In the genomic region with DNA sequence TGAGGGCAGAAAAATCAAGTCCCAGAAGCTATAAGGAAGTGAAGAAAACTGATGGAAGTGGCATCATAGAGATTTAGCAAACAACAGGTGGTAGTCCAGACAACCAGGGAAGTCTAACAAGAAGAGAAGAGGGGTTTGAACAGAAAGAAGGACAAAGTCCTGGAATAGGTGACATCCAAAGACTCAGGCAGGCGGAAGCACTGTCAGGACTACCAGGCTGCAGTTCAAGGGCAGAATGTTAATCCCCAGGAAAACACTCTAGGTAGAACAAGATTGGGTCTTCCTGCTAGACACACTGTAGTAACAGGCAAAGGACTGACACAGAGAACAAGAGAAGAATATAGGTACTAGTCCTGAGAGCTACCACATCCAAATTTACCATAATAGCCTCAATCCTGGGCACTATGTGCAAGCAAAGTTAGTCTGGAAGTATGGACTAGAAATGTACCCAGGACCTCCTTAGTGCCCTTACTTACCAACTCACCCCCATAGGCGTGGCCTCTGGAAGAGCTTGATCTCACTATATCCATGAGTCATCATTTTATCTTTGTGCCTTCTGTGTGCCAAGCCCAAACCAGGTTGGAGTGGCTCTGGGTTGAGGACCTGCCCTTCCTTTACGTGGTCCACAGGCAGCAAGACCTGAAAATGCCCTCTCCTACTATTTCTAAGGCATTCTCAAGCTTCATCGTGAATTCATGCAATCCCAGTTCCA, we compare ENCODE assay signal across 1 cellular context.
TF ChIP-seq lines count a peak whose summit lies in the region.

No MANE protein-coding gene starts in this region.

TF ChIP-seq in HepG2, 621 proteins besides CTCF, POLR2A, EP300 and RAD21 (continued from another document and continues in another):
- TF ChIP-seq, protein P1, sequence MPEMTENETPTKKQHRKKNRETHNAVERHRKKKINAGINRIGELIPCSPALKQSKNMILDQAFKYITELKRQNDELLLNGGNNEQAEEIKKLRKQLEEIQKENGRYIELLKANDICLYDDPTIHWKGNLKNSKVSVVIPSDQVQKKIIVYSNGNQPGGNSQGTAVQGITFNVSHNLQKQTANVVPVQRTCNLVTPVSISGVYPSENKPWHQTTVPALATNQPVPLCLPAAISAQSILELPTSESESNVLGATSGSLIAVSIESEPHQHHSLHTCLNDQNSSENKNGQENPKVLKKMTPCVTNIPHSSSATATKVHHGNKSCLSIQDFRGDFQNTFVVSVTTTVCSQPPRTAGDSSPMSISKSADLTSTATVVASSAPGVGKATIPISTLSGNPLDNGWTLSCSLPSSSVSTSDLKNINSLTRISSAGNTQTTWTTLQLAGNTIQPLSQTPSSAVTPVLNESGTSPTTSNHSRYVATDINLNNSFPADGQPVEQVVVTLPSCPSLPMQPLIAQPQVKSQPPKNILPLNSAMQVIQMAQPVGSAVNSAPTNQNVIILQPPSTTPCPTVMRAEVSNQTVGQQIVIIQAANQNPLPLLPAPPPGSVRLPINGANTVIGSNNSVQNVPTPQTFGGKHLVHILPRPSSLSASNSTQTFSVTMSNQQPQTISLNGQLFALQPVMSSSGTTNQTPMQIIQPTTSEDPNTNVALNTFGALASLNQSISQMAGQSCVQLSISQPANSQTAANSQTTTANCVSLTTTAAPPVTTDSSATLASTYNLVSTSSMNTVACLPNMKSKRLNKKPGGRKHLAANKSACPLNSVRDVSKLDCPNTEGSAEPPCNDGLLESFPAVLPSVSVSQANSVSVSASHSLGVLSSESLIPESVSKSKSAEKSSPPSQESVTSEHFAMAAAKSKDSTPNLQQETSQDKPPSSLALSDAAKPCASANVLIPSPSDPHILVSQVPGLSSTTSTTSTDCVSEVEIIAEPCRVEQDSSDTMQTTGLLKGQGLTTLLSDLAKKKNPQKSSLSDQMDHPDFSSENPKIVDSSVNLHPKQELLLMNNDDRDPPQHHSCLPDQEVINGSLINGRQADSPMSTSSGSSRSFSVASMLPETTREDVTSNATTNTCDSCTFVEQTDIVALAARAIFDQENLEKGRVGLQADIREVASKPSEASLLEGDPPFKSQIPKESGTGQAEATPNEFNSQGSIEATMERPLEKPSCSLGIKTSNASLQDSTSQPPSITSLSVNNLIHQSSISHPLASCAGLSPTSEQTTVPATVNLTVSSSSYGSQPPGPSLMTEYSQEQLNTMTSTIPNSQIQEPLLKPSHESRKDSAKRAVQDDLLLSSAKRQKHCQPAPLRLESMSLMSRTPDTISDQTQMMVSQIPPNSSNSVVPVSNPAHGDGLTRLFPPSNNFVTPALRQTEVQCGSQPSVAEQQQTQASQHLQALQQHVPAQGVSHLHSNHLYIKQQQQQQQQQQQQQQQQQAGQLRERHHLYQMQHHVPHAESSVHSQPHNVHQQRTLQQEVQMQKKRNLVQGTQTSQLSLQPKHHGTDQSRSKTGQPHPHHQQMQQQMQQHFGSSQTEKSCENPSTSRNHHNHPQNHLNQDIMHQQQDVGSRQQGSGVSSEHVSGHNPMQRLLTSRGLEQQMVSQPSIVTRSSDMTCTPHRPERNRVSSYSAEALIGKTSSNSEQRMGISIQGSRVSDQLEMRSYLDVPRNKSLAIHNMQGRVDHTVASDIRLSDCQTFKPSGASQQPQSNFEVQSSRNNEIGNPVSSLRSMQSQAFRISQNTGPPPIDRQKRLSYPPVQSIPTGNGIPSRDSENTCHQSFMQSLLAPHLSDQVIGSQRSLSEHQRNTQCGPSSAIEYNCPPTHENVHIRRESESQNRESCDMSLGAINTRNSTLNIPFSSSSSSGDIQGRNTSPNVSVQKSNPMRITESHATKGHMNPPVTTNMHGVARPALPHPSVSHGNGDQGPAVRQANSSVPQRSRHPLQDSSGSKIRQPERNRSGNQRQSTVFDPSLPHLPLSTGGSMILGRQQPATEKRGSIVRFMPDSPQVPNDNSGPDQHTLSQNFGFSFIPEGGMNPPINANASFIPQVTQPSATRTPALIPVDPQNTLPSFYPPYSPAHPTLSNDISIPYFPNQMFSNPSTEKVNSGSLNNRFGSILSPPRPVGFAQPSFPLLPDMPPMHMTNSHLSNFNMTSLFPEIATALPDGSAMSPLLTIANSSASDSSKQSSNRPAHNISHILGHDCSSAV (CRISPR knock-in tag; IDR thresholded peaks at IDR 0.05; ENCODE audit: borderline replicate concordance) = no peak
- no peak for TF ChIP-seq MEIS1 (CRISPR knock-in tag; IDR thresholded peaks at IDR 0.05; ENCODE audit: borderline replicate concordance)
- TF ChIP-seq, protein P2, sequence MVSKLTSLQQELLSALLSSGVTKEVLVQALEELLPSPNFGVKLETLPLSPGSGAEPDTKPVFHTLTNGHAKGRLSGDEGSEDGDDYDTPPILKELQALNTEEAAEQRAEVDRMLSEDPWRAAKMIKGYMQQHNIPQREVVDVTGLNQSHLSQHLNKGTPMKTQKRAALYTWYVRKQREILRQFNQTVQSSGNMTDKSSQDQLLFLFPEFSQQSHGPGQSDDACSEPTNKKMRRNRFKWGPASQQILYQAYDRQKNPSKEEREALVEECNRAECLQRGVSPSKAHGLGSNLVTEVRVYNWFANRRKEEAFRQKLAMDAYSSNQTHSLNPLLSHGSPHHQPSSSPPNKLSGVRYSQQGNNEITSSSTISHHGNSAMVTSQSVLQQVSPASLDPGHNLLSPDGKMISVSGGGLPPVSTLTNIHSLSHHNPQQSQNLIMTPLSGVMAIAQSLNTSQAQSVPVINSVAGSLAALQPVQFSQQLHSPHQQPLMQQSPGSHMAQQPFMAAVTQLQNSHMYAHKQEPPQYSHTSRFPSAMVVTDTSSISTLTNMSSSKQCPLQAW (CRISPR knock-in tag; IDR thresholded peaks at IDR 0.05) = 0 out of 2 replicates have a peak, but pooled peaks have one; percentile 47
- TF ChIP-seq, protein P3, sequence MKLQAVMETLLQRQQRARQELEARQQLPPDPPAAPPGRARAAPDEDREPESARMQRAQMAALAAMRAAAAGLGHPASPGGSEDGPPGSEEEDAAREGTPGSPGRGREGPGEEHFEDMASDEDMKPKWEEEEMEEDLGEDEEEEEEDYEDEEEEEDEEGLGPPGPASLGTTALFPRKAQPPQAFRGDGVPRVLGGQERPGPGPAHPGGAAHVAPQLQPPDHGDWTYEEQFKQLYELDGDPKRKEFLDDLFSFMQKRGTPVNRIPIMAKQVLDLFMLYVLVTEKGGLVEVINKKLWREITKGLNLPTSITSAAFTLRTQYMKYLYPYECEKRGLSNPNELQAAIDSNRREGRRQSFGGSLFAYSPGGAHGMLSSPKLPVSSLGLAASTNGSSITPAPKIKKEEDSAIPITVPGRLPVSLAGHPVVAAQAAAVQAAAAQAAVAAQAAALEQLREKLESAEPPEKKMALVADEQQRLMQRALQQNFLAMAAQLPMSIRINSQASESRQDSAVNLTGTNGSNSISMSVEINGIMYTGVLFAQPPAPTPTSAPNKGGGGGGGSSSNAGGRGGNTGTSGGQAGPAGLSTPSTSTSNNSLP (IDR thresholded peaks at IDR 0.05; ENCODE audit: low read depth, low read length) = peak; percentile 7; the same call in 1 of the 2 replicates
- TF ChIP-seq ZNF883 (CRISPR knock-in tag; IDR thresholded peaks at IDR 0.05; ENCODE audit: not compliant biosample characterization) = peak; percentile 24
- TF ChIP-seq HOXA5 (CRISPR knock-in tag; IDR thresholded peaks at IDR 0.05) = no peak
- TF ChIP-seq, protein P4, sequence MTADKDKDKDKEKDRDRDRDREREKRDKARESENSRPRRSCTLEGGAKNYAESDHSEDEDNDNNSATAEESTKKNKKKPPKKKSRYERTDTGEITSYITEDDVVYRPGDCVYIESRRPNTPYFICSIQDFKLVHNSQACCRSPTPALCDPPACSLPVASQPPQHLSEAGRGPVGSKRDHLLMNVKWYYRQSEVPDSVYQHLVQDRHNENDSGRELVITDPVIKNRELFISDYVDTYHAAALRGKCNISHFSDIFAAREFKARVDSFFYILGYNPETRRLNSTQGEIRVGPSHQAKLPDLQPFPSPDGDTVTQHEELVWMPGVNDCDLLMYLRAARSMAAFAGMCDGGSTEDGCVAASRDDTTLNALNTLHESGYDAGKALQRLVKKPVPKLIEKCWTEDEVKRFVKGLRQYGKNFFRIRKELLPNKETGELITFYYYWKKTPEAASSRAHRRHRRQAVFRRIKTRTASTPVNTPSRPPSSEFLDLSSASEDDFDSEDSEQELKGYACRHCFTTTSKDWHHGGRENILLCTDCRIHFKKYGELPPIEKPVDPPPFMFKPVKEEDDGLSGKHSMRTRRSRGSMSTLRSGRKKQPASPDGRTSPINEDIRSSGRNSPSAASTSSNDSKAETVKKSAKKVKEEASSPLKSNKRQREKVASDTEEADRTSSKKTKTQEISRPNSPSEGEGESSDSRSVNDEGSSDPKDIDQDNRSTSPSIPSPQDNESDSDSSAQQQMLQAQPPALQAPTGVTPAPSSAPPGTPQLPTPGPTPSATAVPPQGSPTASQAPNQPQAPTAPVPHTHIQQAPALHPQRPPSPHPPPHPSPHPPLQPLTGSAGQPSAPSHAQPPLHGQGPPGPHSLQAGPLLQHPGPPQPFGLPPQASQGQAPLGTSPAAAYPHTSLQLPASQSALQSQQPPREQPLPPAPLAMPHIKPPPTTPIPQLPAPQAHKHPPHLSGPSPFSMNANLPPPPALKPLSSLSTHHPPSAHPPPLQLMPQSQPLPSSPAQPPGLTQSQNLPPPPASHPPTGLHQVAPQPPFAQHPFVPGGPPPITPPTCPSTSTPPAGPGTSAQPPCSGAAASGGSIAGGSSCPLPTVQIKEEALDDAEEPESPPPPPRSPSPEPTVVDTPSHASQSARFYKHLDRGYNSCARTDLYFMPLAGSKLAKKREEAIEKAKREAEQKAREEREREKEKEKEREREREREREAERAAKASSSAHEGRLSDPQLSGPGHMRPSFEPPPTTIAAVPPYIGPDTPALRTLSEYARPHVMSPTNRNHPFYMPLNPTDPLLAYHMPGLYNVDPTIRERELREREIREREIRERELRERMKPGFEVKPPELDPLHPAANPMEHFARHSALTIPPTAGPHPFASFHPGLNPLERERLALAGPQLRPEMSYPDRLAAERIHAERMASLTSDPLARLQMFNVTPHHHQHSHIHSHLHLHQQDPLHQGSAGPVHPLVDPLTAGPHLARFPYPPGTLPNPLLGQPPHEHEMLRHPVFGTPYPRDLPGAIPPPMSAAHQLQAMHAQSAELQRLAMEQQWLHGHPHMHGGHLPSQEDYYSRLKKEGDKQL (CRISPR knock-in tag; IDR thresholded peaks at IDR 0.05; ENCODE audit: low read depth) = no peak
- TF ChIP-seq SIX1 (CRISPR knock-in tag; IDR thresholded peaks at IDR 0.05; ENCODE audit: borderline replicate concordance) = peak; percentile 68; the same call in 1 of the 2 replicates
- TF ChIP-seq, protein P5, sequence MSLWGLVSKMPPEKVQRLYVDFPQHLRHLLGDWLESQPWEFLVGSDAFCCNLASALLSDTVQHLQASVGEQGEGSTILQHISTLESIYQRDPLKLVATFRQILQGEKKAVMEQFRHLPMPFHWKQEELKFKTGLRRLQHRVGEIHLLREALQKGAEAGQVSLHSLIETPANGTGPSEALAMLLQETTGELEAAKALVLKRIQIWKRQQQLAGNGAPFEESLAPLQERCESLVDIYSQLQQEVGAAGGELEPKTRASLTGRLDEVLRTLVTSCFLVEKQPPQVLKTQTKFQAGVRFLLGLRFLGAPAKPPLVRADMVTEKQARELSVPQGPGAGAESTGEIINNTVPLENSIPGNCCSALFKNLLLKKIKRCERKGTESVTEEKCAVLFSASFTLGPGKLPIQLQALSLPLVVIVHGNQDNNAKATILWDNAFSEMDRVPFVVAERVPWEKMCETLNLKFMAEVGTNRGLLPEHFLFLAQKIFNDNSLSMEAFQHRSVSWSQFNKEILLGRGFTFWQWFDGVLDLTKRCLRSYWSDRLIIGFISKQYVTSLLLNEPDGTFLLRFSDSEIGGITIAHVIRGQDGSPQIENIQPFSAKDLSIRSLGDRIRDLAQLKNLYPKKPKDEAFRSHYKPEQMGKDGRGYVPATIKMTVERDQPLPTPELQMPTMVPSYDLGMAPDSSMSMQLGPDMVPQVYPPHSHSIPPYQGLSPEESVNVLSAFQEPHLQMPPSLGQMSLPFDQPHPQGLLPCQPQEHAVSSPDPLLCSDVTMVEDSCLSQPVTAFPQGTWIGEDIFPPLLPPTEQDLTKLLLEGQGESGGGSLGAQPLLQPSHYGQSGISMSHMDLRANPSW (CRISPR knock-in tag; IDR thresholded peaks at IDR 0.05; ENCODE audit: borderline replicate concordance) = 0 out of 2 replicates have a peak, but pooled peaks have one; percentile 55
- no peak for TF ChIP-seq ZC3H13 (CRISPR knock-in tag; IDR thresholded peaks at IDR 0.05)
- TF ChIP-seq, protein P6, sequence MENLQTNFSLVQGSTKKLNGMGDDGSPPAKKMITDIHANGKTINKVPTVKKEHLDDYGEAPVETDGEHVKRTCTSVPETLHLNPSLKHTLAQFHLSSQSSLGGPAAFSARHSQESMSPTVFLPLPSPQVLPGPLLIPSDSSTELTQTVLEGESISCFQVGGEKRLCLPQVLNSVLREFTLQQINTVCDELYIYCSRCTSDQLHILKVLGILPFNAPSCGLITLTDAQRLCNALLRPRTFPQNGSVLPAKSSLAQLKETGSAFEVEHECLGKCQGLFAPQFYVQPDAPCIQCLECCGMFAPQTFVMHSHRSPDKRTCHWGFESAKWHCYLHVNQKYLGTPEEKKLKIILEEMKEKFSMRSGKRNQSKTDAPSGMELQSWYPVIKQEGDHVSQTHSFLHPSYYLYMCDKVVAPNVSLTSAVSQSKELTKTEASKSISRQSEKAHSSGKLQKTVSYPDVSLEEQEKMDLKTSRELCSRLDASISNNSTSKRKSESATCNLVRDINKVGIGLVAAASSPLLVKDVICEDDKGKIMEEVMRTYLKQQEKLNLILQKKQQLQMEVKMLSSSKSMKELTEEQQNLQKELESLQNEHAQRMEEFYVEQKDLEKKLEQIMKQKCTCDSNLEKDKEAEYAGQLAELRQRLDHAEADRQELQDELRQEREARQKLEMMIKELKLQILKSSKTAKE (CRISPR knock-in tag; IDR thresholded peaks at IDR 0.05; ENCODE audit: borderline replicate concordance) = peak; percentile 87
- TF ChIP-seq, protein P7, sequence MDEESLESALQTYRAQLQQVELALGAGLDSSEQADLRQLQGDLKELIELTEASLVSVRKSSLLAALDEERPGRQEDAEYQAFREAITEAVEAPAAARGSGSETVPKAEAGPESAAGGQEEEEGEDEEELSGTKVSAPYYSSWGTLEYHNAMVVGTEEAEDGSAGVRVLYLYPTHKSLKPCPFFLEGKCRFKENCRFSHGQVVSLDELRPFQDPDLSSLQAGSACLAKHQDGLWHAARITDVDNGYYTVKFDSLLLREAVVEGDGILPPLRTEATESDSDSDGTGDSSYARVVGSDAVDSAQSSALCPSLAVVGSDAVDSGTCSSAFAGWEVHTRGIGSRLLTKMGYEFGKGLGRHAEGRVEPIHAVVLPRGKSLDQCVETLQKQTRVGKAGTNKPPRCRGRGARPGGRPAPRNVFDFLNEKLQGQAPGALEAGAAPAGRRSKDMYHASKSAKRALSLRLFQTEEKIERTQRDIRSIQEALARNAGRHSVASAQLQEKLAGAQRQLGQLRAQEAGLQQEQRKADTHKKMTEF (CRISPR knock-in tag; IDR thresholded peaks at IDR 0.05) = peak; percentile 79
- TF ChIP-seq HMG20B (CRISPR knock-in tag; conservative IDR thresholded peaks at IDR 0.05) = 0 out of 2 replicates have a peak, but pooled peaks have one; percentile 56
- TF ChIP-seq HOXD1 (CRISPR knock-in tag; IDR thresholded peaks at IDR 0.05) = no peak
- TF ChIP-seq ZNF749 (CRISPR knock-in tag; IDR thresholded peaks at IDR 0.05; ENCODE audit: borderline replicate concordance) = no peak
- no peak for TF ChIP-seq ZNF160 (CRISPR knock-in tag; IDR thresholded peaks at IDR 0.05)
- peak; percentile 94 for TF ChIP-seq ESRRA (CRISPR knock-in tag; IDR thresholded peaks at IDR 0.05; ENCODE audit: low read depth)
- no peak for TF ChIP-seq ATF7-NPFF (CRISPR knock-in tag; IDR thresholded peaks at IDR 0.05; ENCODE audit: low read depth)
- peak; percentile 52; the same call in 1 of the 2 replicates for TF ChIP-seq ZNF317 (CRISPR knock-in tag; IDR thresholded peaks at IDR 0.05)
